ENCODE assay signal across 1 cellular context in the genomic region with DNA sequence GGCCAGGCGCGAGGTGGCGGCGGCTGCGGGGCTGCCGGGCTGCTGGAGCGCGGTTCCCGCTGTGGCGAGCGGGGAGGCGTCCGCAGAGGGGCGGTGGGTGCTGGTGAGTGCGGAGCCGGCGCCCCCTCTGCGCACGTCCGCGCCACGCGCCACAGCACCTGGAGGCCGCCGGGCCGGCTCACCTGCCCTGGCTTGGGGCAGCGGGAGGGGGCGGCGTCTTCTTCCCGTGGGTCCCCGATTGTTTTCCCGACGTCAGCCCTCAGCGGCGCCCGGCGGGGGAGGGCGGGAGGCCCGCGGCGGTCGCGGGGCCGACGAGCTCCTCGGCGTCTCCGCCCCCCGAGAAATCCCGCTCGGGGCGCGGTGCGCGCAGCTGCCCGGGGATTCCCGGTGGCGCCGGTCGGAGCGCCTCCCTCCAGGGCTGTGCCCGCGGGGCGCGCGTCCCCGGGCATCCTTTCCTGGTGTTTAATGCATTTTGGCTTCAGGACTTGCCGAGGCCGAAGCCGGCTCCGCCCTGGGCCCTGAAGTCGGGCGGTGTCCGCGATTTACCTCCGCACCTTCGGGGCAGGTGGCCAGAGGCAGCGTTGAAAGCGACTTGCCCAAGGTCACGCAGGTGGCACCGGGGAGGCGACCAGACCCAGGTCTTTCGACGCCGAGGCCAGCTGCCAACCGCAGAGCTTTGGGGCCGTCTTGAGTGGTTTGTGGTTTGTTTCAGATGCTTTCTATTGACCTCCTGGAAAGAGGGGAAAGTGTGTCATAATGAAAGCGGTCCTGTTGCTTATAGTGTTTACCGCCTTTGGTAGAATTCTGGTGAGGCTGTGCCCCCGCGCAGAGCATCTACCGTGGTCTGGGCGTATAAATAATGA.
TF ChIP-seq lines count a peak whose summit lies in the region.

No MANE protein-coding gene starts in this region.

TF ChIP-seq in HepG2, 621 proteins besides CTCF, POLR2A, EP300 and RAD21 (continued from another document and continues in another):
- TF ChIP-seq, protein P1, sequence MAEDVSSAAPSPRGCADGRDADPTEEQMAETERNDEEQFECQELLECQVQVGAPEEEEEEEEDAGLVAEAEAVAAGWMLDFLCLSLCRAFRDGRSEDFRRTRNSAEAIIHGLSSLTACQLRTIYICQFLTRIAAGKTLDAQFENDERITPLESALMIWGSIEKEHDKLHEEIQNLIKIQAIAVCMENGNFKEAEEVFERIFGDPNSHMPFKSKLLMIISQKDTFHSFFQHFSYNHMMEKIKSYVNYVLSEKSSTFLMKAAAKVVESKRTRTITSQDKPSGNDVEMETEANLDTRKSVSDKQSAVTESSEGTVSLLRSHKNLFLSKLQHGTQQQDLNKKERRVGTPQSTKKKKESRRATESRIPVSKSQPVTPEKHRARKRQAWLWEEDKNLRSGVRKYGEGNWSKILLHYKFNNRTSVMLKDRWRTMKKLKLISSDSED (CRISPR knock-in tag; IDR thresholded peaks at IDR 0.05), result no peak
- TF ChIP-seq ZNF256 (CRISPR knock-in tag; conservative IDR thresholded peaks at IDR 0.05) (no peak), MEF2D (CRISPR knock-in tag; IDR thresholded peaks at IDR 0.05) (no peak), U2AF2 (IDR thresholded peaks at IDR 0.05; ENCODE audit: low read depth, low read length) (no peak), ZNF260 (CRISPR knock-in tag; IDR thresholded peaks at IDR 0.05; ENCODE audit: borderline replicate concordance, low read depth) (no peak), NFE2L1 (CRISPR knock-in tag; IDR thresholded peaks at IDR 0.05; ENCODE audit: borderline replicate concordance) (no peak), BCL6 (CRISPR knock-in tag; IDR thresholded peaks at IDR 0.05) (0 out of 2 replicates have a peak, but pooled peaks have one; percentile 15), KLF16 (CRISPR knock-in tag; IDR thresholded peaks at IDR 0.05) (no peak), FOXP1 (IDR thresholded peaks at IDR 0.05) (no peak), FOXP1 (CRISPR knock-in tag; IDR thresholded peaks at IDR 0.05) (no peak), ZNF746 (CRISPR knock-in tag; IDR thresholded peaks at IDR 0.05) (peak; percentile 15), ZNF7 (CRISPR knock-in tag; IDR thresholded peaks at IDR 0.05) (no peak), TAF1 (CRISPR knock-in tag; IDR thresholded peaks at IDR 0.05) (no peak), KAT8 (CRISPR knock-in tag; IDR thresholded peaks at IDR 0.05) (no peak), ZSCAN29 (CRISPR knock-in tag; conservative IDR thresholded peaks at IDR 0.05) (no peak), KLF13 (CRISPR knock-in tag; IDR thresholded peaks at IDR 0.05) (no peak), ZNF143 (CRISPR knock-in tag; IDR thresholded peaks at IDR 0.05) (no peak), ADNP (CRISPR knock-in tag; IDR thresholded peaks at IDR 0.05) (no peak), ZNF326 (CRISPR knock-in tag; IDR thresholded peaks at IDR 0.05; ENCODE audit: borderline replicate concordance) (no peak), MAF1 (CRISPR knock-in tag; IDR thresholded peaks at IDR 0.05; ENCODE audit: borderline replicate concordance) (no peak; the same call in 1 of the 2 replicates), SCMH1 (CRISPR knock-in tag; IDR thresholded peaks at IDR 0.05; ENCODE audit: borderline replicate concordance) (no peak), ZNF83 (CRISPR knock-in tag; IDR thresholded peaks at IDR 0.05; ENCODE audit: borderline replicate concordance) (no peak), NPAS2 (CRISPR knock-in tag; IDR thresholded peaks at IDR 0.05; ENCODE audit: borderline replicate concordance) (no peak), MEIS1 (CRISPR knock-in tag; IDR thresholded peaks at IDR 0.05; ENCODE audit: borderline replicate concordance) (0 out of 2 replicates have a peak, but pooled peaks have one; percentile 25), MXI1 (IDR thresholded peaks at IDR 0.05; ENCODE audit: borderline replicate concordance, low read depth, low read length) (peak; percentile 13; the same call in 2 of the 3 replicates), ZNF10 (CRISPR knock-in tag; IDR thresholded peaks at IDR 0.05; ENCODE audit: borderline replicate concordance, low read depth) (no peak), TGIF2 (CRISPR knock-in tag; IDR thresholded peaks at IDR 0.05) (0 out of 2 replicates have a peak, but pooled peaks have one; percentile 41), GATA4 (IDR thresholded peaks at IDR 0.05; ENCODE audit: borderline replicate concordance, low read depth) (no peak), KMT2B (CRISPR knock-in tag; IDR thresholded peaks at IDR 0.05) (peak; percentile 5; the same call in 1 of the 2 replicates), KDM2A (CRISPR knock-in tag; IDR thresholded peaks at IDR 0.05; ENCODE audit: borderline replicate concordance, low read depth) (peak; percentile 68; the same call in 1 of the 2 replicates), SMARCE1 (IDR thresholded peaks at IDR 0.05; ENCODE audit: borderline replicate concordance) (no peak), ZNF317 (CRISPR knock-in tag; IDR thresholded peaks at IDR 0.05) (no peak), STAG1 (CRISPR knock-in tag; IDR thresholded peaks at IDR 0.05) (no peak), ZNF251 (CRISPR knock-in tag; IDR thresholded peaks at IDR 0.05) (no peak), CCAR2 (optimal IDR thresholded peaks at IDR 0.05; ENCODE audit: low read depth, low read length) (no peak), MAFG (CRISPR knock-in tag; IDR thresholded peaks at IDR 0.05) (no peak), ZNF567 (CRISPR knock-in tag; IDR thresholded peaks at IDR 0.05; ENCODE audit: borderline replicate concordance) (no peak)
- TF ChIP-seq, protein P2, sequence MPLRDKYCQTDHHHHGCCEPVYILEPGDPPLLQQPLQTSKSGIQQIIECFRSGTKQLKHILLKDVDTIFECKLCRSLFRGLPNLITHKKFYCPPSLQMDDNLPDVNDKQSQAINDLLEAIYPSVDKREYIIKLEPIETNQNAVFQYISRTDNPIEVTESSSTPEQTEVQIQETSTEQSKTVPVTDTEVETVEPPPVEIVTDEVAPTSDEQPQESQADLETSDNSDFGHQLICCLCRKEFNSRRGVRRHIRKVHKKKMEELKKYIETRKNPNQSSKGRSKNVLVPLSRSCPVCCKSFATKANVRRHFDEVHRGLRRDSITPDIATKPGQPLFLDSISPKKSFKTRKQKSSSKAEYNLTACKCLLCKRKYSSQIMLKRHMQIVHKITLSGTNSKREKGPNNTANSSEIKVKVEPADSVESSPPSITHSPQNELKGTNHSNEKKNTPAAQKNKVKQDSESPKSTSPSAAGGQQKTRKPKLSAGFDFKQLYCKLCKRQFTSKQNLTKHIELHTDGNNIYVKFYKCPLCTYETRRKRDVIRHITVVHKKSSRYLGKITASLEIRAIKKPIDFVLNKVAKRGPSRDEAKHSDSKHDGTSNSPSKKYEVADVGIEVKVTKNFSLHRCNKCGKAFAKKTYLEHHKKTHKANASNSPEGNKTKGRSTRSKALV (CRISPR knock-in tag; IDR thresholded peaks at IDR 0.05), result no peak
- TF ChIP-seq, protein P3, sequence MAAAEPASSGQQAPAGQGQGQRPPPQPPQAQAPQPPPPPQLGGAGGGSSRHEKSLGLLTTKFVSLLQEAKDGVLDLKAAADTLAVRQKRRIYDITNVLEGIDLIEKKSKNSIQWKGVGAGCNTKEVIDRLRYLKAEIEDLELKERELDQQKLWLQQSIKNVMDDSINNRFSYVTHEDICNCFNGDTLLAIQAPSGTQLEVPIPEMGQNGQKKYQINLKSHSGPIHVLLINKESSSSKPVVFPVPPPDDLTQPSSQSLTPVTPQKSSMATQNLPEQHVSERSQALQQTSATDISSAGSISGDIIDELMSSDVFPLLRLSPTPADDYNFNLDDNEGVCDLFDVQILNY (CRISPR knock-in tag; conservative IDR thresholded peaks at IDR 0.05), result no peak
- TF ChIP-seq, protein P4, sequence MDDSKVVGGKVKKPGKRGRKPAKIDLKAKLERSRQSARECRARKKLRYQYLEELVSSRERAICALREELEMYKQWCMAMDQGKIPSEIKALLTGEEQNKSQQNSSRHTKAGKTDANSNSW (CRISPR knock-in tag; IDR thresholded peaks at IDR 0.05; ENCODE audit: borderline replicate concordance), result no peak
- TF ChIP-seq, protein P5, sequence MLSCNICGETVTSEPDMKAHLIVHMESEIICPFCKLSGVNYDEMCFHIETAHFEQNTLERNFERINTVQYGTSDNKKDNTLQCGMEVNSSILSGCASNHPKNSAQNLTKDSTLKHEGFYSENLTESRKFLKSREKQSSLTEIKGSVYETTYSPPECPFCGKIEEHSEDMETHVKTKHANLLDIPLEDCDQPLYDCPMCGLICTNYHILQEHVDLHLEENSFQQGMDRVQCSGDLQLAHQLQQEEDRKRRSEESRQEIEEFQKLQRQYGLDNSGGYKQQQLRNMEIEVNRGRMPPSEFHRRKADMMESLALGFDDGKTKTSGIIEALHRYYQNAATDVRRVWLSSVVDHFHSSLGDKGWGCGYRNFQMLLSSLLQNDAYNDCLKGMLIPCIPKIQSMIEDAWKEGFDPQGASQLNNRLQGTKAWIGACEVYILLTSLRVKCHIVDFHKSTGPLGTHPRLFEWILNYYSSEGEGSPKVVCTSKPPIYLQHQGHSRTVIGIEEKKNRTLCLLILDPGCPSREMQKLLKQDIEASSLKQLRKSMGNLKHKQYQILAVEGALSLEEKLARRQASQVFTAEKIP (CRISPR knock-in tag; IDR thresholded peaks at IDR 0.05; ENCODE audit: borderline replicate concordance), result no peak
- TF ChIP-seq, protein P6, sequence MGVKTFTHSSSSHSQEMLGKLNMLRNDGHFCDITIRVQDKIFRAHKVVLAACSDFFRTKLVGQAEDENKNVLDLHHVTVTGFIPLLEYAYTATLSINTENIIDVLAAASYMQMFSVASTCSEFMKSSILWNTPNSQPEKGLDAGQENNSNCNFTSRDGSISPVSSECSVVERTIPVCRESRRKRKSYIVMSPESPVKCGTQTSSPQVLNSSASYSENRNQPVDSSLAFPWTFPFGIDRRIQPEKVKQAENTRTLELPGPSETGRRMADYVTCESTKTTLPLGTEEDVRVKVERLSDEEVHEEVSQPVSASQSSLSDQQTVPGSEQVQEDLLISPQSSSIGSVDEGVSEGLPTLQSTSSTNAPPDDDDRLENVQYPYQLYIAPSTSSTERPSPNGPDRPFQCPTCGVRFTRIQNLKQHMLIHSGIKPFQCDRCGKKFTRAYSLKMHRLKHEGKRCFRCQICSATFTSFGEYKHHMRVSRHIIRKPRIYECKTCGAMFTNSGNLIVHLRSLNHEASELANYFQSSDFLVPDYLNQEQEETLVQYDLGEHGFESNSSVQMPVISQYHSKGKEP (CRISPR knock-in tag; IDR thresholded peaks at IDR 0.05), result no peak
- TF ChIP-seq, protein P7, sequence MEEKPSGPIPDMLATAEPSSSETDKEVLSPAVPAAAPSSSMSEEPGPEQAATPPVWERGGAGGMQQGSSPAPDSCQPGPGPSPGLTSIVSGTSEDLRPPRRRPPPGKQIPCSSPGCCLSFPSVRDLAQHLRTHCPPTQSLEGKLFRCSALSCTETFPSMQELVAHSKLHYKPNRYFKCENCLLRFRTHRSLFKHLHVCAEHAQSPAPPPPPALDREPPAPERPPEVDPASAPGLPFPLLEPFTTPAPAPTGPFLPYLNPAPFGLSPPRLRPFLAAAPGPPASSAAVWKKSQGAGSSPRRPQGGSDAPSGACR (CRISPR knock-in tag; IDR thresholded peaks at IDR 0.05), result no peak
- TF ChIP-seq, protein P8, sequence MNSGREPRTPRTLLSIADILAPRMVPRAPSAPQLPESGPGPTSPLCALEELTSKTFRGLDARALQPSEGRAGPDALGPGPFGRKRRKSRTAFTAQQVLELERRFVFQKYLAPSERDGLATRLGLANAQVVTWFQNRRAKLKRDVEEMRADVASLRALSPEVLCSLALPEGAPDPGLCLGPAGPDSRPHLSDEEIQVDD (CRISPR knock-in tag; IDR thresholded peaks at IDR 0.05; ENCODE audit: borderline replicate concordance), result no peak
- TF ChIP-seq, protein P9, sequence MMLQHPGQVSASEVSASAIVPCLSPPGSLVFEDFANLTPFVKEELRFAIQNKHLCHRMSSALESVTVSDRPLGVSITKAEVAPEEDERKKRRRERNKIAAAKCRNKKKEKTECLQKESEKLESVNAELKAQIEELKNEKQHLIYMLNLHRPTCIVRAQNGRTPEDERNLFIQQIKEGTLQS (CRISPR knock-in tag; IDR thresholded peaks at IDR 0.05), result no peak
- TF ChIP-seq, protein P10, sequence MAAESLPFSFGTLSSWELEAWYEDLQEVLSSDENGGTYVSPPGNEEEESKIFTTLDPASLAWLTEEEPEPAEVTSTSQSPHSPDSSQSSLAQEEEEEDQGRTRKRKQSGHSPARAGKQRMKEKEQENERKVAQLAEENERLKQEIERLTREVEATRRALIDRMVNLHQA (CRISPR knock-in tag; IDR thresholded peaks at IDR 0.05), result no peak
- TF ChIP-seq, protein P11, sequence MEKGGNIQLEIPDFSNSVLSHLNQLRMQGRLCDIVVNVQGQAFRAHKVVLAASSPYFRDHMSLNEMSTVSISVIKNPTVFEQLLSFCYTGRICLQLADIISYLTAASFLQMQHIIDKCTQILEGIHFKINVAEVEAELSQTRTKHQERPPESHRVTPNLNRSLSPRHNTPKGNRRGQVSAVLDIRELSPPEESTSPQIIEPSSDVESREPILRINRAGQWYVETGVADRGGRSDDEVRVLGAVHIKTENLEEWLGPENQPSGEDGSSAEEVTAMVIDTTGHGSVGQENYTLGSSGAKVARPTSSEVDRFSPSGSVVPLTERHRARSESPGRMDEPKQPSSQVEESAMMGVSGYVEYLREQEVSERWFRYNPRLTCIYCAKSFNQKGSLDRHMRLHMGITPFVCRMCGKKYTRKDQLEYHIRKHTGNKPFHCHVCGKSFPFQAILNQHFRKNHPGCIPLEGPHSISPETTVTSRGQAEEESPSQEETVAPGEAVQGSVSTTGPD (CRISPR knock-in tag; IDR thresholded peaks at IDR 0.05), result no peak
- TF ChIP-seq, protein P12, sequence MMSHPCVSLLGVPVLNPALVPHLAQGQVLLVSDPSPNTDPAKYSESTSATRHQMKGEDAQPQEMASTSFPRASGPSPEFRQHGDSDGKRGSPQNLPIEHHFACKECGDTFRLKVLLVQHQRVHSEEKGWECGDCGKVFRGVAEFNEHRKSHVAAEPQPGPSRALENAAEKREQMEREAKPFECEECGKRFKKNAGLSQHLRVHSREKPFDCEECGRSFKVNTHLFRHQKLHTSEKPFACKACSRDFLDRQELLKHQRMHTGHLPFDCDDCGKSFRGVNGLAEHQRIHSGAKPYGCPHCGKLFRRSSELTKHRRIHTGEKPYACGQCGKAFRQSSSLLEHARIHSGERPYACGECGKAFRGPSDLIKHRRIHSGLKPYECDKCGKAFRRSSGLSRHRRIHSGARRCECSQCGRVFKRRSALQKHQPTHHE (CRISPR knock-in tag; IDR thresholded peaks at IDR 0.05; ENCODE audit: borderline replicate concordance), result no peak
